Comparison of ENCODE assay signal across 8 cellular contexts in genomic region chr5:61334224-61335196, GRCh38. TPM values are rescaled to one million over a fixed set of nuclear protein-coding genes. Genes with fewer than 3 reads are reported as not detected.
DNase-seq lines count a peak whose midpoint lies in the region; ATAC-seq and TF ChIP-seq lines count a peak whose summit lies in the region.

No MANE protein-coding gene starts in this region.

- peaks cover 35 to 45% (median 37%) of the 10 kb centered on the region in 3 donors for H3K4me1 Mint-ChIP-seq in CD8-positive, alpha-beta memory T cell
- peaks cover 32 to 45% of the 10 kb centered on the region in 2 donors for H3K4me1 Mint-ChIP-seq in natural killer cell

- peak overlapping the region in 7 of 8 donors; percentile 60 to 92 (median 71) for H3K27ac Mint-ChIP-seq in CD8-positive, alpha-beta memory T cell
- H3K27ac Mint-ChIP-seq in natural killer cell, result peak overlapping the region; percentile 81 to 99

- no peaks in the 10 kb centered on the region for H3K27me3 ChIP-seq in CD8-positive, alpha-beta memory T cell (ENCODE audit: insufficient read depth, low read length, poor library complexity, severe bottlenecking)
- H3K27me3 ChIP-seq in effector memory CD4-positive, alpha-beta T cell (replicated peaks; ENCODE audit: control insufficient read depth, insufficient read depth, low read length, poor library complexity, severe bottlenecking), result no peaks in the 10 kb centered on the region

- peaks cover 0 to 9% (median 4%) of the 10 kb centered on the region in 3 donors for H3K36me3 Mint-ChIP-seq in CD8-positive, alpha-beta memory T cell
- H3K36me3 Mint-ChIP-seq in natural killer cell, result no peaks in the 10 kb centered on the region

- H3K4me3 Mint-ChIP-seq in CD8-positive, alpha-beta memory T cell, result peak overlapping the region; percentile 80 to 94 (median 89)
- peak overlapping the region; percentile 91 for H3K4me3 Mint-ChIP-seq in natural killer cell

- H3K9me3 Mint-ChIP-seq in CD8-positive, alpha-beta memory T cell, result no peaks in the 10 kb centered on the region
- H3K9me3 Mint-ChIP-seq in natural killer cell, result no peaks in the 10 kb centered on the region

- CTCF ChIA-PET in CD8-positive, alpha-beta memory T cell (lab: Charles Lee), result no interaction called here

- POLR2A ChIA-PET in CD8-positive, alpha-beta memory T cell (lab: Charles Lee), result no interaction called here

- TF ChIP-seq CTCF in natural killer cell (IDR thresholded peaks at IDR 0.05) (no peak), omental fat pad (IDR thresholded peaks at IDR 0.05) (no peak)

- H3K9me3 ChIP-seq in CD8-positive, alpha-beta memory T cell (ENCODE audit: low read length), result no peaks in the 10 kb centered on the region
- no peaks in the 10 kb centered on the region for H3K9me3 ChIP-seq in effector memory CD4-positive, alpha-beta T cell (ENCODE audit: control insufficient read depth, low read length)

- DNase-seq in CD8-positive, alpha-beta memory T cell, result no peak
- DNase-seq in NCI-H226 (peak; percentile 67), natural killer cell (no peak), posterior cingulate gyrus (no peak), omental fat pad (ENCODE audit: low spot score) (no peak)
- no peak for DNase-seq in effector memory CD4-positive, alpha-beta T cell

- intact Hi-C loops in natural killer cell (cut with micrococcal nuclease) (no loop called here), posterior cingulate gyrus (cut with DNase I) (loop anchor here (5.0 to 10.0 kb wide), 5 partner anchors 73 to 483 kb away; partner anchors contain the start of gene SMIM15)

- H3K36me3 ChIP-seq in CD8-positive, alpha-beta memory T cell (ENCODE audit: insufficient read depth, low read length), result no peaks in the 10 kb centered on the region
- no peaks in the 10 kb centered on the region for H3K36me3 ChIP-seq in effector memory CD4-positive, alpha-beta T cell (ENCODE audit: control insufficient read depth, insufficient read depth, low read length)

- ATAC-seq in natural killer cell (no peak), GM18511 (IDR thresholded peaks at IDR 0.05; ENCODE audit: unreplicated experiment) (no peak), omental fat pad (ENCODE audit: low FRiP score) (no peak), GM21825 (IDR thresholded peaks at IDR 0.05; ENCODE audit: unreplicated experiment) (no peak)

- peaks cover 21% of the 10 kb centered on the region for H3K4me1 ChIP-seq in CD8-positive, alpha-beta memory T cell (ENCODE audit: insufficient read depth, low read length)
- peaks cover 13% of the 10 kb centered on the region for H3K4me1 ChIP-seq in effector memory CD4-positive, alpha-beta T cell (ENCODE audit: control insufficient read depth, insufficient read depth, low read length, poor library complexity, severe bottlenecking)

- H3K27ac ChIP-seq in CD8-positive, alpha-beta memory T cell (ENCODE audit: low read depth, low read length), result no peak overlapping the region
- no peak overlapping the region for H3K27ac ChIP-seq in effector memory CD4-positive, alpha-beta T cell (ENCODE audit: insufficient read depth, low read length, poor library complexity, severe bottlenecking)

- peak overlapping the region; percentile 70 for H3K4me3 ChIP-seq in CD8-positive, alpha-beta memory T cell (ENCODE audit: low read length)
- H3K4me3 ChIP-seq in effector memory CD4-positive, alpha-beta T cell (ENCODE audit: insufficient read depth, low read depth, low read length, poor library complexity, severe bottlenecking), result peak overlapping the region; percentile 89

- peaks cover 4% of the 10 kb centered on the region in 2 donors for H3K27me3 Mint-ChIP-seq in CD8-positive, alpha-beta memory T cell
- H3K27me3 Mint-ChIP-seq in natural killer cell (ENCODE audit: low read depth in 2 of 2), result peaks cover under 1 to 14% of the 10 kb centered on the region in 2 donors

RNA-seq across cellular contexts. Expression of gene ZSWIM6, which starts 2.5 kb away (rescaled TPM):
- 1 to 10 TPM; 5.9 to 6.0 TPM for total RNA-seq in CD8-positive, alpha-beta memory T cell
- 0.64 TPM for polyA plus RNA-seq in CD8-positive, alpha-beta memory T cell
- total RNA-seq in natural killer cell (10 to 100 TPM in 2 of 3 donors, 1 to 10 TPM in 1; 8.7 to 11.4 (median 10.5) TPM), omental fat pad (10 to 100 TPM in 3 of 4 donors, 1 to 10 TPM in 1; 9.7 to 31.1 (median 18.6) TPM)
